In genomic region chr2:100882645-100883613, GRCh38 we compare ENCODE assay signal across 1 cellular context.
A peak's percentile ranks its signal among the peaks of the same experiment; 100 is the strongest.
TF ChIP-seq lines count a peak whose summit lies in the region.

No MANE protein-coding gene starts in this region.

TF ChIP-seq in HepG2, 621 proteins besides CTCF, POLR2A, EP300 and RAD21 (continued from another document and continues in another):
- TF ChIP-seq, protein P1, sequence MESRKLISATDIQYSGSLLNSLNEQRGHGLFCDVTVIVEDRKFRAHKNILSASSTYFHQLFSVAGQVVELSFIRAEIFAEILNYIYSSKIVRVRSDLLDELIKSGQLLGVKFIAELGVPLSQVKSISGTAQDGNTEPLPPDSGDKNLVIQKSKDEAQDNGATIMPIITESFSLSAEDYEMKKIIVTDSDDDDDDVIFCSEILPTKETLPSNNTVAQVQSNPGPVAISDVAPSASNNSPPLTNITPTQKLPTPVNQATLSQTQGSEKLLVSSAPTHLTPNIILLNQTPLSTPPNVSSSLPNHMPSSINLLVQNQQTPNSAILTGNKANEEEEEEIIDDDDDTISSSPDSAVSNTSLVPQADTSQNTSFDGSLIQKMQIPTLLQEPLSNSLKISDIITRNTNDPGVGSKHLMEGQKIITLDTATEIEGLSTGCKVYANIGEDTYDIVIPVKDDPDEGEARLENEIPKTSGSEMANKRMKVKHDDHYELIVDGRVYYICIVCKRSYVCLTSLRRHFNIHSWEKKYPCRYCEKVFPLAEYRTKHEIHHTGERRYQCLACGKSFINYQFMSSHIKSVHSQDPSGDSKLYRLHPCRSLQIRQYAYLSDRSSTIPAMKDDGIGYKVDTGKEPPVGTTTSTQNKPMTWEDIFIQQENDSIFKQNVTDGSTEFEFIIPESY (CRISPR knock-in tag; IDR thresholded peaks at IDR 0.05): peak; percentile 78
- TF ChIP-seq HHEX (CRISPR knock-in tag; IDR thresholded peaks at IDR 0.05) (peak; percentile 37; the same call in 1 of the 2 replicates), TEAD3 (CRISPR knock-in tag; optimal IDR thresholded peaks at IDR 0.05; ENCODE audit: borderline replicate concordance) (peak; percentile 94), ZNF891 (CRISPR knock-in tag; IDR thresholded peaks at IDR 0.05) (no peak), PITX1 (CRISPR knock-in tag; IDR thresholded peaks at IDR 0.05) (peak; percentile 83), RBM22 (optimal IDR thresholded peaks at IDR 0.05; ENCODE audit: low read length) (peak; percentile 63), NR3C1 (CRISPR knock-in tag; IDR thresholded peaks at IDR 0.05) (no peak), ZNF709 (CRISPR knock-in tag; IDR thresholded peaks at IDR 0.05) (no peak), EEA1 (CRISPR knock-in tag; IDR thresholded peaks at IDR 0.05; ENCODE audit: borderline replicate concordance) (no peak), ZNF704 (CRISPR knock-in tag; IDR thresholded peaks at IDR 0.05; ENCODE audit: borderline replicate concordance) (no peak), CC2D1A (CRISPR knock-in tag; IDR thresholded peaks at IDR 0.05) (no peak), ZNF883 (CRISPR knock-in tag; IDR thresholded peaks at IDR 0.05; ENCODE audit: not compliant biosample characterization) (no peak), ZNF350 (CRISPR knock-in tag; IDR thresholded peaks at IDR 0.05; ENCODE audit: borderline replicate concordance, low read depth) (no peak; the same call in 1 of the 2 replicates), STAT5B (CRISPR knock-in tag; IDR thresholded peaks at IDR 0.05) (no peak), ZNF142 (CRISPR knock-in tag; IDR thresholded peaks at IDR 0.05) (no peak), MBD4 (IDR thresholded peaks at IDR 0.05; ENCODE audit: borderline replicate concordance, low read length) (no peak; the same call in 1 of the 2 replicates), ZNF878 (CRISPR knock-in tag; IDR thresholded peaks at IDR 0.05) (0 out of 2 replicates have a peak, but pooled peaks have one; percentile 23), PCBP2 (optimal IDR thresholded peaks at IDR 0.05; ENCODE audit: low read depth, low read length, poor library complexity, severe bottlenecking) (no peak), KDM1A (CRISPR knock-in tag; IDR thresholded peaks at IDR 0.05) (peak; percentile 72), HNRNPK (IDR thresholded peaks at IDR 0.05; ENCODE audit: low read depth, low read length, poor library complexity, severe bottlenecking) (no peak), ZSCAN20 (CRISPR knock-in tag; IDR thresholded peaks at IDR 0.05; ENCODE audit: borderline replicate concordance) (no peak), HMG20A (CRISPR knock-in tag; IDR thresholded peaks at IDR 0.05; ENCODE audit: borderline replicate concordance) (peak; percentile 97), CBFB (CRISPR knock-in tag; IDR thresholded peaks at IDR 0.05) (peak; percentile 42; the same call in 1 of the 2 replicates), ZMYM3 (CRISPR knock-in tag; IDR thresholded peaks at IDR 0.05) (peak; percentile 84), EZH2 (conservative IDR thresholded peaks at IDR 0.05; ENCODE audit: low read depth, low read length) (no peak), ZNF276 (CRISPR knock-in tag; IDR thresholded peaks at IDR 0.05; ENCODE audit: low read depth) (no peak), ATRX (CRISPR knock-in tag; IDR thresholded peaks at IDR 0.05; ENCODE audit: borderline replicate concordance) (no peak), ZNF781 (CRISPR knock-in tag; IDR thresholded peaks at IDR 0.05; ENCODE audit: borderline replicate concordance, not compliant biosample characterization) (no peak)
- TF ChIP-seq, protein P2, sequence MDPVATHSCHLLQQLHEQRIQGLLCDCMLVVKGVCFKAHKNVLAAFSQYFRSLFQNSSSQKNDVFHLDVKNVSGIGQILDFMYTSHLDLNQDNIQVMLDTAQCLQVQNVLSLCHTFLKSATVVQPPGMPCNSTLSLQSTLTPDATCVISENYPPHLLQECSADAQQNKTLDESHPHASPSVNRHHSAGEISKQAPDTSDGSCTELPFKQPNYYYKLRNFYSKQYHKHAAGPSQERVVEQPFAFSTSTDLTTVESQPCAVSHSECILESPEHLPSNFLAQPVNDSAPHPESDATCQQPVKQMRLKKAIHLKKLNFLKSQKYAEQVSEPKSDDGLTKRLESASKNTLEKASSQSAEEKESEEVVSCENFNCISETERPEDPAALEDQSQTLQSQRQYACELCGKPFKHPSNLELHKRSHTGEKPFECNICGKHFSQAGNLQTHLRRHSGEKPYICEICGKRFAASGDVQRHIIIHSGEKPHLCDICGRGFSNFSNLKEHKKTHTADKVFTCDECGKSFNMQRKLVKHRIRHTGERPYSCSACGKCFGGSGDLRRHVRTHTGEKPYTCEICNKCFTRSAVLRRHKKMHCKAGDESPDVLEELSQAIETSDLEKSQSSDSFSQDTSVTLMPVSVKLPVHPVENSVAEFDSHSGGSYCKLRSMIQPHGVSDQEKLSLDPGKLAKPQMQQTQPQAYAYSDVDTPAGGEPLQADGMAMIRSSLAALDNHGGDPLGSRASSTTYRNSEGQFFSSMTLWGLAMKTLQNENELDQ (CRISPR knock-in tag; IDR thresholded peaks at IDR 0.05; ENCODE audit: borderline replicate concordance): no peak
- TF ChIP-seq, protein P3, sequence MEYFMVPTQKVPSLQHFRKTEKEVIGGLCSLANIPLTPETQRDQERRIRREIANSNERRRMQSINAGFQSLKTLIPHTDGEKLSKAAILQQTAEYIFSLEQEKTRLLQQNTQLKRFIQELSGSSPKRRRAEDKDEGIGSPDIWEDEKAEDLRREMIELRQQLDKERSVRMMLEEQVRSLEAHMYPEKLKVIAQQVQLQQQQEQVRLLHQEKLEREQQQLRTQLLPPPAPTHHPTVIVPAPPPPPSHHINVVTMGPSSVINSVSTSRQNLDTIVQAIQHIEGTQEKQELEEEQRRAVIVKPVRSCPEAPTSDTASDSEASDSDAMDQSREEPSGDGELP (IDR thresholded peaks at IDR 0.05; ENCODE audit: borderline replicate concordance, low read depth): peak; percentile 87
- TF ChIP-seq, protein P4, sequence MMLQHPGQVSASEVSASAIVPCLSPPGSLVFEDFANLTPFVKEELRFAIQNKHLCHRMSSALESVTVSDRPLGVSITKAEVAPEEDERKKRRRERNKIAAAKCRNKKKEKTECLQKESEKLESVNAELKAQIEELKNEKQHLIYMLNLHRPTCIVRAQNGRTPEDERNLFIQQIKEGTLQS (CRISPR knock-in tag; IDR thresholded peaks at IDR 0.05): peak; percentile 94
- TF ChIP-seq, protein P5, sequence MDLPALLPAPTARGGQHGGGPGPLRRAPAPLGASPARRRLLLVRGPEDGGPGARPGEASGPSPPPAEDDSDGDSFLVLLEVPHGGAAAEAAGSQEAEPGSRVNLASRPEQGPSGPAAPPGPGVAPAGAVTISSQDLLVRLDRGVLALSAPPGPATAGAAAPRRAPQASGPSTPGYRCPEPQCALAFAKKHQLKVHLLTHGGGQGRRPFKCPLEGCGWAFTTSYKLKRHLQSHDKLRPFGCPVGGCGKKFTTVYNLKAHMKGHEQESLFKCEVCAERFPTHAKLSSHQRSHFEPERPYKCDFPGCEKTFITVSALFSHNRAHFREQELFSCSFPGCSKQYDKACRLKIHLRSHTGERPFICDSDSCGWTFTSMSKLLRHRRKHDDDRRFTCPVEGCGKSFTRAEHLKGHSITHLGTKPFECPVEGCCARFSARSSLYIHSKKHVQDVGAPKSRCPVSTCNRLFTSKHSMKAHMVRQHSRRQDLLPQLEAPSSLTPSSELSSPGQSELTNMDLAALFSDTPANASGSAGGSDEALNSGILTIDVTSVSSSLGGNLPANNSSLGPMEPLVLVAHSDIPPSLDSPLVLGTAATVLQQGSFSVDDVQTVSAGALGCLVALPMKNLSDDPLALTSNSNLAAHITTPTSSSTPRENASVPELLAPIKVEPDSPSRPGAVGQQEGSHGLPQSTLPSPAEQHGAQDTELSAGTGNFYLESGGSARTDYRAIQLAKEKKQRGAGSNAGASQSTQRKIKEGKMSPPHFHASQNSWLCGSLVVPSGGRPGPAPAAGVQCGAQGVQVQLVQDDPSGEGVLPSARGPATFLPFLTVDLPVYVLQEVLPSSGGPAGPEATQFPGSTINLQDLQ (CRISPR knock-in tag; IDR thresholded peaks at IDR 0.05): no peak
- TF ChIP-seq, protein P6, sequence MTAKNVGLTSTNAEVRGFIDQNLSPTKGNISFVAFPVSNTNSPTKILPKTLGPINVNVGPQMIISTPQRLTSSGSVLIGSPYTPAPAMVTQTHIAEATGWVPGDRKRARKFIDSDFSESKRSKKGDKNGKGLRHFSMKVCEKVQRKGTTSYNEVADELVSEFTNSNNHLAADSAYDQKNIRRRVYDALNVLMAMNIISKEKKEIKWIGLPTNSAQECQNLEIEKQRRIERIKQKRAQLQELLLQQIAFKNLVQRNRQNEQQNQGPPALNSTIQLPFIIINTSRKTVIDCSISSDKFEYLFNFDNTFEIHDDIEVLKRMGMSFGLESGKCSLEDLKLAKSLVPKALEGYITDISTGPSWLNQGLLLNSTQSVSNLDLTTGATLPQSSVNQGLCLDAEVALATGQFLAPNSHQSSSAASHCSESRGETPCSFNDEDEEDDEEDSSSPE (CRISPR knock-in tag; IDR thresholded peaks at IDR 0.05): no peak
- TF ChIP-seq, protein P7, sequence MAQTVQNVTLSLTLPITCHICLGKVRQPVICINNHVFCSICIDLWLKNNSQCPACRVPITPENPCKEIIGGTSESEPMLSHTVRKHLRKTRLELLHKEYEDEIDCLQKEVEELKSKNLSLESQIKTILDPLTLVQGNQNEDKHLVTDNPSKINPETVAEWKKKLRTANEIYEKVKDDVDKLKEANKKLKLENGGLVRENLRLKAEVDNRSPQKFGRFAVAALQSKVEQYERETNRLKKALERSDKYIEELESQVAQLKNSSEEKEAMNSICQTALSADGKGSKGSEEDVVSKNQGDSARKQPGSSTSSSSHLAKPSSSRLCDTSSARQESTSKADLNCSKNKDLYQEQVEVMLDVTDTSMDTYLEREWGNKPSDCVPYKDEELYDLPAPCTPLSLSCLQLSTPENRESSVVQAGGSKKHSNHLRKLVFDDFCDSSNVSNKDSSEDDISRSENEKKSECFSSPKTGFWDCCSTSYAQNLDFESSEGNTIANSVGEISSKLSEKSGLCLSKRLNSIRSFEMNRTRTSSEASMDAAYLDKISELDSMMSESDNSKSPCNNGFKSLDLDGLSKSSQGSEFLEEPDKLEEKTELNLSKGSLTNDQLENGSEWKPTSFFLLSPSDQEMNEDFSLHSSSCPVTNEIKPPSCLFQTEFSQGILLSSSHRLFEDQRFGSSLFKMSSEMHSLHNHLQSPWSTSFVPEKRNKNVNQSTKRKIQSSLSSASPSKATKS (CRISPR knock-in tag; IDR thresholded peaks at IDR 0.05): no peak
- TF ChIP-seq, protein P8, sequence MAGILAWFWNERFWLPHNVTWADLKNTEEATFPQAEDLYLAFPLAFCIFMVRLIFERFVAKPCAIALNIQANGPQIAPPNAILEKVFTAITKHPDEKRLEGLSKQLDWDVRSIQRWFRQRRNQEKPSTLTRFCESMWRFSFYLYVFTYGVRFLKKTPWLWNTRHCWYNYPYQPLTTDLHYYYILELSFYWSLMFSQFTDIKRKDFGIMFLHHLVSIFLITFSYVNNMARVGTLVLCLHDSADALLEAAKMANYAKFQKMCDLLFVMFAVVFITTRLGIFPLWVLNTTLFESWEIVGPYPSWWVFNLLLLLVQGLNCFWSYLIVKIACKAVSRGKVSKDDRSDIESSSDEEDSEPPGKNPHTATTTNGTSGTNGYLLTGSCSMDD (CRISPR knock-in tag; IDR thresholded peaks at IDR 0.05): no peak
